In the genomic region with DNA sequence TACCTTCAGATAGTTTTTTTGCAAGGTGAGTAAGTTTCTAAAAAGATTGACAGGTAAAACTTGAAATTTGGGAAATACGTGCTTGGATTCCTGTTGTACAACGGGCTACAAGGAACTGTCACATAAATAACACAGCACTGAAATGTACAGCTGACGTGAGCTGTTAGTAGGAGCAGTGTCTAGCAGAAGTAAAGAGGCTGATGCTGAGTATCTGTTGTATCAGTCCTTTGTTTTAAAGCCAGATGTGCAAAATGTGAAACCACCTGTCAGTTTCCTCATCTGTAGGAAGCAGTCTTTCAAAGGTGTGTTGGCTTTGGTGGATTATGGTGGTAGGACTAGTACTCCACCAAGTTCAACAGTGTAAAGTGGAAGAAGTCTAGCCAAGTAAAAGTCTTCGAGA, we compare ENCODE assay signal across 24 cellular contexts.
"Had no signal": no experiment of that assay in that cellular context is flagged by ENCODE, and none has a peak within 500 bp of the region (broad histone marks: within the 10 kb centered on the region; RNA-seq: fewer than 3 reads in every experiment).

No MANE protein-coding gene starts in this region.

- DNase-seq: activated CD4-positive, alpha-beta T cell treated with anti-CD3 and anti-CD28 coated beads for 48 hours; activated CD4-positive, alpha-beta T cell treated with anti-CD3 and anti-CD28 coated beads, Interleukin-2, amount 50 U/mL, for 4 hours; activated CD4-positive, CD25-positive, alpha-beta regulatory T cell treated with anti-CD3 and anti-CD28 coated beads, Interleukin-2, amount 50 U/mL, for 72 hours; activated CD8-positive, alpha-beta memory T cell treated with anti-CD3 and anti-CD28 coated beads, Interleukin-2, amount 50 U/mL, for 48 hours; activated CD8-positive, alpha-beta T cell treated with anti-CD3 and anti-CD28 coated beads, Interleukin-2, amount 10 ng/mL, durations not matched to agents 7 days and 5 days; activated naive CD4-positive, alpha-beta T cell; activated T-cell treated with anti-CD3 and anti-CD28 coated beads, Interleukin-2, amount 50 U/mL, for 1 hour; aorta; caudate nucleus; MG63; NCI-H1105; NCI-H1436; NCI-H1694 treated with DMSO at 0.1 percent for 48 hours; NCI-H2029 treated with DMSO at 0.1 percent for 48 hours; NCI-H446; NCI-H524; Right ventricle myocardium superior; SW 1271 had no signal

- ATAC-seq: activated CD8-positive, alpha-beta T cell treated with anti-CD3 and anti-CD28 coated beads, Interleukin-2, amount 10 ng/mL, durations not matched to agents 7 days and 5 days; Panc1; SK-N-SH treated with all-trans-retinoic acid at 6 μM for 48 hours; WTC11 had no signal

- H3K4me3 ChIP-seq: breast epithelium, MG63, SJSA1 had no signal

- H3K36me3 ChIP-seq: breast epithelium, MG63, SJSA1 had no signal

- H3K27ac ChIP-seq: breast epithelium, RWPE1, SJSA1 had no signal

- H3K27me3 ChIP-seq: breast epithelium, MG63, SJSA1 had no signal

- H3K9me3 ChIP-seq: breast epithelium, MG63, SJSA1 had no signal
